ENCODE assay signal across 8 cellular contexts in the genomic region with DNA sequence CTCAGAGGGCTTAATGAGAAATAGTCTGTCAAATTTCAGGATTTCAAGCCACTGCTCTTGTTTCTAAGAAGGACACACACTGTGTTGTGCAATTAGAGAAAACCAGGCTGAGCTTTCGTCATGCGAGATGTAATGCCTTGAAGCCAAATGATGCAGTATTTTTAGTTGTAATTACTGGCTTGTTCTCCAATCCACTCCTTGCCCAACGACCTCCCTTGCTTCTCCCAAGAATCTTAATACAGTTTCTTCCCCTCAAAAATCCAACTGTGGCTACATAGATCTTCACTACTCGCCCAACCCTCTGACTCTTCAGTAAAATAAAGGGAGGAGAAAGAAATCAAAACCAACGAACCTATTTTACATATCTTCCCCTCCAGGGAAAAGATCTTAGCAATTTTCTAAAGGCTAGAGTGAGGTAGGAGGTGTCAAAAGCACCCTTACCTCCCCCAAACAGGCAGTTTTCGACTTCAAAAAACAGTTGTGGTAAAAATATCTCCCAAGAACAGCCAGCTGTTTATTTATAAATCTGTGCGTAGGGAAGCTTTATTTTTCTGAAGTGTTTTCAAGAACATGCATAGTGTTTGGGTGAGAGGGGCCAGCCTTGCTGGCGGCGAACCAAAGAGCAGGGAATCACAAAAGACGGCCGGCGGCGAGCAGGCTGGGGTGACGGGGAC.
A peak's percentile ranks its signal among the peaks of the same experiment; 100 is the strongest.
DNase-seq lines count a peak whose midpoint lies in the region; ATAC-seq, FAIRE-seq and TF ChIP-seq lines count a peak whose summit lies in the region.

No MANE protein-coding gene starts in this region.

- H3K27ac ChIP-seq in HL-60 (replicated peaks) (no peak overlapping the region), astrocyte (ENCODE audit: low read depth, low read length) (peak overlapping the region; percentile 14), skin epidermis (peak overlapping the region in 19 of 21 experiments; percentile 31 to 85 (median 73))

- peak overlapping the region; percentile 48 for H2AFZ ChIP-seq in astrocyte (ENCODE audit: low read depth, low read length)

- H3K27me3 Mint-ChIP-seq in astrocyte (ENCODE audit: low read depth, unreplicated experiment) = no peaks in the 10 kb centered on the region

- peak overlapping the region; percentile 91 for H3K27ac Mint-ChIP-seq in astrocyte (ENCODE audit: unreplicated experiment)

- peaks cover 15% of the 10 kb centered on the region for H3K4me1 Mint-ChIP-seq in astrocyte (ENCODE audit: low read depth, unreplicated experiment)

- H3K27me3 ChIP-seq in HL-60 (ENCODE audit: insufficient read depth, poor library complexity, severe bottlenecking) = no peaks in the 10 kb centered on the region
- H3K27me3 ChIP-seq in astrocyte (ENCODE audit: insufficient read depth, low read length) = no peaks in the 10 kb centered on the region

- H3K9me3 ChIP-seq in astrocyte (ENCODE audit: insufficient read depth, low read depth, low read length) = no peaks in the 10 kb centered on the region
- no peaks in the 10 kb centered on the region for H3K9me3 ChIP-seq in iPS-18c (ENCODE audit: control insufficient read depth, insufficient read depth, low read length)

- peak overlapping the region; percentile 67 for H3K4me3 Mint-ChIP-seq in astrocyte (ENCODE audit: unreplicated experiment)

- no peaks in the 10 kb centered on the region for H3K36me3 ChIP-seq in astrocyte (ENCODE audit: insufficient read depth, low read length)

- no peak for TF ChIP-seq CTCF in HL-60 (IDR thresholded peaks at IDR 0.05; ENCODE audit: insufficient read depth, low read length)
- no peak for TF ChIP-seq CTCF in astrocyte (IDR thresholded peaks at IDR 0.05; ENCODE audit: insufficient read depth, low read depth, low read length)

- H3K9ac ChIP-seq in astrocyte (ENCODE audit: low read length) = peak overlapping the region; percentile 76

- ATAC-seq in GM21447 (IDR thresholded peaks at IDR 0.05; ENCODE audit: unreplicated experiment) (no peak), GM18858 (IDR thresholded peaks at IDR 0.05; ENCODE audit: unreplicated experiment) (no peak)

- peak overlapping the region; percentile 85 for H3K4me2 ChIP-seq in astrocyte (ENCODE audit: low read length)

- H4K20me1 ChIP-seq in astrocyte (ENCODE audit: insufficient read depth, low read length) = no peaks in the 10 kb centered on the region

- no peaks in the 10 kb centered on the region for H3K79me2 ChIP-seq in astrocyte (ENCODE audit: insufficient read depth, low read length)

- peaks cover 16% of the 10 kb centered on the region for H3K4me1 ChIP-seq in astrocyte (ENCODE audit: insufficient read depth, low read length)

- peak; percentile 29 for FAIRE-seq in astrocyte (lab: Jason Lieb, UNC)

- DNase-seq in AG08396 (ENCODE audit: low spot score) (peak; percentile 45), HL-60 (ENCODE audit: low read depth in 1 of 2, low spot score in 1 of 2) (peak; percentile 24 to 64), astrocyte (ENCODE audit: low read depth) (peak; percentile 46), NCI-H1930 (lab: John Stamatoyannopoulos, UW) (no peak)

- H3K4me3 ChIP-seq in HL-60 (replicated peaks; ENCODE audit: insufficient read depth, low read length) (peak overlapping the region; percentile 44), astrocyte (ENCODE audit: insufficient read depth, low read depth, low read length) (peak overlapping the region; percentile 48), iPS-18c (ENCODE audit: insufficient read depth, low read depth, low read length) (peak overlapping the region; percentile 30; the same call in 1 of the 2 replicates), skin epidermis (peak overlapping the region; percentile 27 to 45 (median 35))

- peaks cover 3% of the 10 kb centered on the region for H3K36me3 Mint-ChIP-seq in astrocyte (ENCODE audit: low read depth, unreplicated experiment)

- no peaks in the 10 kb centered on the region for H3K9me3 Mint-ChIP-seq in astrocyte (ENCODE audit: unreplicated experiment)

Comparison
In these comparisons a context has a peak if more than half of its experiments do, and no peak if none do; other contexts are left out.
1. DNase-seq: peak in AG08396 (single experiment), HL-60 (2 of 2) and astrocyte (single experiment); none in NCI-H1930 (0 of 2).
2. Peak in every context shown above with its lines, with median percentiles within 50 percentile points of each other: H3K4me3 ChIP-seq.